Comparison of ENCODE assay signal across 1 cellular context in the genomic region with DNA sequence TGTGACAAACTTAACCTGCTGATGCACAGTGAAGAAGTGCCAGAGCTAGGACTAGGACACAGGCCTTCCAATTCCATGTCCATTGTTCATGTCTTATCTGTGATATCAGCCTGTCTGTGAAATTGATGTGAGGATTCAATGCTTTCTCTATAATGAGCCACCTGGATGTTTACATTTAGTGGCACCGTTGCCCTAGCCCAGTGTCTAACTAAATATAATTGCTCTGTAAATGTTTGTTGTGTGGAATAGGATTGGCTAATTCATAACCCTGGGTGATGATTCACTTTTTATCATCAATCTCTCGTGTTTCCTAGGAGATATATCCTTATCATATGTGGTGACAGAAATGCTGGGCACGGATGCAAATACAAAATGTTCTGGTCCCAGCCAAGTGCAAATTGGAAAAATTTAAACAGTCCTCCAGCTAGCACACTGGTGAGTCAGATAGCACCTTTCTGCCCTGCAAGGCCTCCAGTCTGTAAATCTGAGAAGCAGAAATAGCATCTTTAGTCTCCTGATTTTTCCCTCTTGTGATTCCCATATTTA.
TF ChIP-seq lines count a peak whose summit lies in the region.

No MANE protein-coding gene starts in this region.

TF ChIP-seq in HepG2, 621 proteins besides CTCF, POLR2A, EP300 and RAD21 (continued from another document):
- TF ChIP-seq, protein P1, sequence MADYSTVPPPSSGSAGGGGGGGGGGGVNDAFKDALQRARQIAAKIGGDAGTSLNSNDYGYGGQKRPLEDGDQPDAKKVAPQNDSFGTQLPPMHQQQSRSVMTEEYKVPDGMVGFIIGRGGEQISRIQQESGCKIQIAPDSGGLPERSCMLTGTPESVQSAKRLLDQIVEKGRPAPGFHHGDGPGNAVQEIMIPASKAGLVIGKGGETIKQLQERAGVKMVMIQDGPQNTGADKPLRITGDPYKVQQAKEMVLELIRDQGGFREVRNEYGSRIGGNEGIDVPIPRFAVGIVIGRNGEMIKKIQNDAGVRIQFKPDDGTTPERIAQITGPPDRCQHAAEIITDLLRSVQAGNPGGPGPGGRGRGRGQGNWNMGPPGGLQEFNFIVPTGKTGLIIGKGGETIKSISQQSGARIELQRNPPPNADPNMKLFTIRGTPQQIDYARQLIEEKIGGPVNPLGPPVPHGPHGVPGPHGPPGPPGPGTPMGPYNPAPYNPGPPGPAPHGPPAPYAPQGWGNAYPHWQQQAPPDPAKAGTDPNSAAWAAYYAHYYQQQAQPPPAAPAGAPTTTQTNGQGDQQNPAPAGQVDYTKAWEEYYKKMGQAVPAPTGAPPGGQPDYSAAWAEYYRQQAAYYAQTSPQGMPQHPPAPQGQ (CRISPR knock-in tag; IDR thresholded peaks at IDR 0.05; ENCODE audit: borderline replicate concordance) = no peak
- TF ChIP-seq SP2 (CRISPR knock-in tag; IDR thresholded peaks at IDR 0.05) (no peak), JUN (CRISPR knock-in tag; IDR thresholded peaks at IDR 0.05) (no peak), ZNF629 (CRISPR knock-in tag; conservative IDR thresholded peaks at IDR 0.05) (no peak), ZNF572 (CRISPR knock-in tag; IDR thresholded peaks at IDR 0.05) (no peak), ZNF17 (CRISPR knock-in tag; IDR thresholded peaks at IDR 0.05) (no peak), SSRP1 (CRISPR knock-in tag; IDR thresholded peaks at IDR 0.05) (no peak), ZNF558 (CRISPR knock-in tag; IDR thresholded peaks at IDR 0.05; ENCODE audit: borderline replicate concordance) (no peak), ZNF343 (CRISPR knock-in tag; IDR thresholded peaks at IDR 0.05) (no peak), ZNF772 (CRISPR knock-in tag; IDR thresholded peaks at IDR 0.05) (no peak)
- TF ChIP-seq, protein P2, sequence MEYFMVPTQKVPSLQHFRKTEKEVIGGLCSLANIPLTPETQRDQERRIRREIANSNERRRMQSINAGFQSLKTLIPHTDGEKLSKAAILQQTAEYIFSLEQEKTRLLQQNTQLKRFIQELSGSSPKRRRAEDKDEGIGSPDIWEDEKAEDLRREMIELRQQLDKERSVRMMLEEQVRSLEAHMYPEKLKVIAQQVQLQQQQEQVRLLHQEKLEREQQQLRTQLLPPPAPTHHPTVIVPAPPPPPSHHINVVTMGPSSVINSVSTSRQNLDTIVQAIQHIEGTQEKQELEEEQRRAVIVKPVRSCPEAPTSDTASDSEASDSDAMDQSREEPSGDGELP (IDR thresholded peaks at IDR 0.05; ENCODE audit: borderline replicate concordance, low read depth) = no peak
- TF ChIP-seq, protein P3, sequence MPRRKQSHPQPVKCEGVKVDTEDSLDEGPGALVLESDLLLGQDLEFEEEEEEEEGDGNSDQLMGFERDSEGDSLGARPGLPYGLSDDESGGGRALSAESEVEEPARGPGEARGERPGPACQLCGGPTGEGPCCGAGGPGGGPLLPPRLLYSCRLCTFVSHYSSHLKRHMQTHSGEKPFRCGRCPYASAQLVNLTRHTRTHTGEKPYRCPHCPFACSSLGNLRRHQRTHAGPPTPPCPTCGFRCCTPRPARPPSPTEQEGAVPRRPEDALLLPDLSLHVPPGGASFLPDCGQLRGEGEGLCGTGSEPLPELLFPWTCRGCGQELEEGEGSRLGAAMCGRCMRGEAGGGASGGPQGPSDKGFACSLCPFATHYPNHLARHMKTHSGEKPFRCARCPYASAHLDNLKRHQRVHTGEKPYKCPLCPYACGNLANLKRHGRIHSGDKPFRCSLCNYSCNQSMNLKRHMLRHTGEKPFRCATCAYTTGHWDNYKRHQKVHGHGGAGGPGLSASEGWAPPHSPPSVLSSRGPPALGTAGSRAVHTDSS (CRISPR knock-in tag; conservative IDR thresholded peaks at IDR 0.05) = no peak
